8 cellular contexts compared by ENCODE assay signal in the genomic region with DNA sequence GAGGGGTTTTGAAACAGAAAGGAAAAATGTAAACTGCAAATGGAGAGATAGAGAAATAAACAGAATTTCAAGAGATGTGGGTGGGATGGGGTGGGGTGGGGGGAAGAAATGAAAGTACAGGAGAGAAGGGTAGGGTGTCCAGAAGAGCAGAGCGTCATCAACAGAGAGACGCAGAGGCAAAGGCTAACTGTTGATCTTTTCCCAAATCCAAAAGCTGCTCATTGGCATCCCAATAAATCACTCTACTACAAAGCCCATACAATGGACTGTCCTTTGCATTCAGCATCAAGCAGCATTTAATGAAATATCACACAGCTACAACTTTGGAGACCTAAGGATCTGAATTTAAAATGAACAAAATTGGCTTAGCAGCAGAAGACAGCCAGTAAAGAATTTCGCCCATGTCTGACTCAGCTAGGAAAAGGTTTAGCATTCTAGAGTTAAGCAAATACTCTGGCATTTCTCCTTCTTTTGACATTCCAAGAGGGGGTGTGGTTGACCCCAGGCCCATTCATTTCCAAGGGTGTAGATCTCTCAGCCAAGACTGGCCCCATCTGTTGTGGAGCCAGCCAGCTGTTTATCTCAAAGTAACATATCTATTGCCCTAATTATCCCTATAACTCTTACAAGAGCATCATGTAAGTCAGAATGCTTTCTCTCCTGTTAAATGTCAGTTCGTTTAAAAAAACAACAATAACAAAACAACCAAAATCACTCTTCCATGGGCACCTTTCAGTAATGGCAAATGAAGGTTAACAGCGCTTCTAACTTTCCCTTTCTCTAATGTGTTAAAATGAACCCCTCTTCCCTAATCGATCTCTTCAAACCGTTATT. TPM values are rescaled to one million over a fixed set of nuclear protein-coding genes. Genes with fewer than 3 reads are reported as not detected.
DNase-seq lines count a peak whose midpoint lies in the region; ATAC-seq and TF ChIP-seq lines count a peak whose summit lies in the region.

No MANE protein-coding gene starts in this region.

- H3K9me2 ChIP-seq in Karpas-422 (replicated peaks; ENCODE audit: insufficient read depth, low read length): no peaks in the 10 kb centered on the region

- H4K20me1 ChIP-seq in Karpas-422 (ENCODE audit: insufficient read depth, low read depth, low read length): no peaks in the 10 kb centered on the region; the same call in 1 of the 2 replicates

- H3K27me3 ChIP-seq in Karpas-422 (ENCODE audit: low read length): no peaks in the 10 kb centered on the region

- H3K4me1 ChIP-seq in Karpas-422 (ENCODE audit: low read length): peaks cover 60% of the 10 kb centered on the region

- no peak overlapping the region for H2AFZ ChIP-seq in Karpas-422 (ENCODE audit: low read length)

- H3K4me1 Mint-ChIP-seq in CD14-positive monocyte: peaks cover 3% of the 10 kb centered on the region
- peaks cover 27% of the 10 kb centered on the region for H3K4me1 Mint-ChIP-seq in central memory CD8-positive, alpha-beta T cell

- H3K79me2 ChIP-seq in Karpas-422 (ENCODE audit: low read length): peaks cover 86% of the 10 kb centered on the region

- no peak overlapping the region for H3K27ac Mint-ChIP-seq in CD14-positive monocyte
- peak overlapping the region; percentile 19 for H3K27ac Mint-ChIP-seq in central memory CD8-positive, alpha-beta T cell (ENCODE audit: low read depth)

- peaks cover 0 to 6% (median 0%) of the 10 kb centered on the region in 7 donors for H3K9me3 Mint-ChIP-seq in CD14-positive monocyte
- H3K9me3 Mint-ChIP-seq in central memory CD8-positive, alpha-beta T cell: no peaks in the 10 kb centered on the region

- DNase-seq in CD14-positive monocyte (ENCODE audit: low spot score): no peak
- no peak for DNase-seq in Karpas-422
- DNase-seq in central memory CD8-positive, alpha-beta T cell (ENCODE audit: low spot score in 2 of 2): no peak
- peak; percentile 40 for DNase-seq in medulla oblongata (ENCODE audit: extremely low spot score)
- DNase-seq in DMS114 treated with DMSO at 0.1 percent for 48 hours (lab: John Stamatoyannopoulos, UW; ENCODE audit: unreplicated experiment): no peak

- no peaks in the 10 kb centered on the region for H3K9me3 ChIP-seq in Karpas-422 (ENCODE audit: low read length)

- peak overlapping the region; percentile 92 for H3K4me2 ChIP-seq in Karpas-422 (ENCODE audit: low read depth, low read length, poor library complexity, severe bottlenecking)

- peaks cover 10 to 12% of the 10 kb centered on the region in 2 donors for H3K36me3 Mint-ChIP-seq in CD14-positive monocyte
- peaks cover 9% of the 10 kb centered on the region for H3K36me3 Mint-ChIP-seq in central memory CD8-positive, alpha-beta T cell (ENCODE audit: insufficient read depth)

- peak overlapping the region; percentile 98 for H3K27ac ChIP-seq in Karpas-422 (ENCODE audit: low read length)

- peak overlapping the region; percentile 96 for H3K4me3 ChIP-seq in Karpas-422 (ENCODE audit: low read length)

- peak overlapping the region; percentile 91 for H3K9ac ChIP-seq in Karpas-422 (ENCODE audit: low read length)

- intact Hi-C loops in CD14-positive monocyte (cut with micrococcal nuclease): loop anchor here (5.0 to 10.0 kb wide), 5 partner anchors 87 to 217 kb away; partner anchors contain the start of genes ANKRD42 (in 1 of the 2), CCDC90B (in 1 of the 2), DDIAS (in 1 of the 2) and PCF11 (in 1 of the 2)

- H3K36me3 ChIP-seq in Karpas-422 (ENCODE audit: insufficient read depth, low read length): peaks cover 47% of the 10 kb centered on the region

- no peak for TF ChIP-seq CTCF in CD14-positive monocyte (IDR thresholded peaks at IDR 0.05)

- H3K27me3 Mint-ChIP-seq in CD14-positive monocyte (ENCODE audit: low read depth in 3 of 3): peaks cover 0 to 11% (median 0%) of the 10 kb centered on the region in 3 donors
- no peaks in the 10 kb centered on the region for H3K27me3 Mint-ChIP-seq in central memory CD8-positive, alpha-beta T cell

- peak overlapping the region; percentile 3 to 79 for H3K4me3 Mint-ChIP-seq in CD14-positive monocyte
- H3K4me3 Mint-ChIP-seq in central memory CD8-positive, alpha-beta T cell: no peak overlapping the region

- no peak for ATAC-seq in central memory CD8-positive, alpha-beta T cell (replicated peaks; ENCODE audit: extremely low read depth, poor library complexity, severe bottlenecking)
- ATAC-seq in GM21515 (IDR thresholded peaks at IDR 0.05; ENCODE audit: unreplicated experiment): no peak
- no peak for ATAC-seq in GM21737 (IDR thresholded peaks at IDR 0.05; ENCODE audit: unreplicated experiment)
- ATAC-seq in HG03280 (IDR thresholded peaks at IDR 0.05; ENCODE audit: unreplicated experiment): no peak

RNA-seq across cellular contexts. Expression of gene RAB30, which starts 1.4 kb away (rescaled TPM):
- under 1 TPM; 0.54 to 0.67 TPM for polyA plus RNA-seq in CD14-positive monocyte
- total RNA-seq in Karpas-422 (2014; rRNA removed; shearing (Covaris generic); ENCODE audit: low replicate concordance): 66.5 and 66.7 TPM in 2 replicates
